9 cellular contexts compared by ENCODE assay signal in genomic region chr12:57342207-57342691, GRCh38.
DNase-seq lines count a peak whose midpoint lies in the region; ATAC-seq and TF ChIP-seq lines count a peak whose summit lies in the region.
"Had no signal": no experiment of that assay in that cellular context is flagged by ENCODE, and none has a peak within 500 bp of the region (broad histone marks: within the 10 kb centered on the region; RNA-seq: fewer than 3 reads in every experiment).

No MANE protein-coding gene starts in this region.

- no peak for ATAC-seq in HG02623 (IDR thresholded peaks at IDR 0.05; ENCODE audit: unreplicated experiment)
- ATAC-seq in GM18868 (IDR thresholded peaks at IDR 0.05; ENCODE audit: unreplicated experiment) = no peak

- no peak for TF ChIP-seq CTCF in fibroblast of villous mesenchyme (IDR thresholded peaks at IDR 0.05; ENCODE audit: insufficient read depth, low read depth, low read length)

- H3K4me3 ChIP-seq in fibroblast of villous mesenchyme (ENCODE audit: low read depth, low read length) = no peak overlapping the region
- H3K4me3 ChIP-seq: tibial artery had no signal

- DNase-seq in ELF-1 (ENCODE audit: low read depth, low spot score) = peak; percentile 46
- peak; percentile 21 for DNase-seq in OCI-M2 (lab: John Stamatoyannopoulos, UW; ENCODE audit: unreplicated experiment)
- peak; percentile 66 for DNase-seq in fibroblast of villous mesenchyme (ENCODE audit: low read depth)
- DNase-seq in occipital lobe (lab: John Stamatoyannopoulos, UW) = peak; percentile 66
- DNase-seq in H4 (ENCODE audit: low spot score) = no peak
- no peak for DNase-seq in central memory CD4-positive, alpha-beta T cell
- DNase-seq: tibial artery had no signal

Comparison
In these comparisons a context has a peak if more than half of its experiments do, and no peak if none do; other contexts are left out.
1. DNase-seq: peak in ELF-1 (single experiment), OCI-M2 (single experiment), fibroblast of villous mesenchyme (single experiment) and occipital lobe (single experiment); none in H4 (single experiment) and central memory CD4-positive, alpha-beta T cell (single experiment).